ENCODE assay signal across 8 cellular contexts in genomic region chr10:79445708-79446450, GRCh38. TPM values are rescaled to one million over a fixed set of nuclear protein-coding genes. Genes with fewer than 3 reads are reported as not detected.
A peak's percentile ranks its signal among the peaks of the same experiment; 100 is the strongest.
DNase-seq lines count a peak whose midpoint lies in the region; ATAC-seq and TF ChIP-seq lines count a peak whose summit lies in the region.

No MANE protein-coding gene starts in this region.

- H3K4me1 ChIP-seq in mucosa of descending colon (ENCODE audit: low read depth): peaks cover 16% of the 10 kb centered on the region

- peak overlapping the region; percentile 52 for H3K4me3 ChIP-seq in epithelial cell of proximal tubule (ENCODE audit: low read depth, low read length)
- H3K4me3 ChIP-seq in mucosa of descending colon: no peak overlapping the region

- H3K36me3 ChIP-seq in mucosa of descending colon (ENCODE audit: low read depth): no peaks in the 10 kb centered on the region

- no peak for TF ChIP-seq CTCF in epithelial cell of proximal tubule (conservative IDR thresholded peaks at IDR 0.05; ENCODE audit: low read depth, low read length)
- TF ChIP-seq CTCF in mucosa of descending colon (IDR thresholded peaks at IDR 0.05): no peak

- DNase-seq in D341Med (ENCODE audit: low spot score) (peak; percentile 91), HuH-7.5 (ENCODE audit: low spot score) (peak; percentile 87), OCI-M1 (lab: John Stamatoyannopoulos, UW) (peak; percentile 99), epithelial cell of proximal tubule (ENCODE audit: low read depth) (peak; percentile 67), mucosa of descending colon (peak; percentile 95 to 97 (median 97))
- DNase-seq in activated T-cell treated with anti-CD3 and anti-CD28 coated beads, Interleukin-2, amount 50 U/mL, for 1 hour: peak; percentile 95
- peak; percentile 90 to 92 for DNase-seq in stimulated activated CD8-positive, alpha-beta memory T cell treated with anti-CD3 and anti-CD28 coated beads, Interleukin-2, amount 100 ng/mL, for 48 hours (ENCODE audit: low read depth in 2 of 2)

- no peaks in the 10 kb centered on the region for H3K9me3 ChIP-seq in mucosa of descending colon

- peak; percentile 96 for ATAC-seq in GM21529 (IDR thresholded peaks at IDR 0.05; ENCODE audit: unreplicated experiment)
- ATAC-seq in mucosa of descending colon: peak; percentile 94

- intact Hi-C loops in mucosa of descending colon (cut with DNase I, micrococcal nuclease): no loop called here

RNA-seq across cellular contexts. Expression of gene ZCCHC24, which starts 0.5 kb away (rescaled TPM):
- total RNA-seq in epithelial cell of proximal tubule (2.0 and 4.7 TPM in 2 replicates), mucosa of descending colon (100 to 1,000 TPM in 1 of 3 donors, 10 to 100 TPM in 1, 1 to 10 TPM in 1; 5.6 to 125 (median 22.8) TPM)
